1 cellular context compared by ENCODE assay signal in genomic region chr15:101652098-101652782, GRCh38.
TF ChIP-seq lines count a peak whose summit lies in the region.

TM2D3 (minus strand) TSS chr15:101652381; CDS start chr15:101652361, 20 bp downstream.

TF ChIP-seq in HepG2, 621 proteins besides CTCF, POLR2A, EP300 and RAD21 (continued from another document and continues in another):
- TF ChIP-seq CREBL2 (CRISPR knock-in tag; IDR thresholded peaks at IDR 0.05; ENCODE audit: borderline replicate concordance): peak; percentile 66; the same call in 1 of the 2 replicates
- TF ChIP-seq KLF9 (CRISPR knock-in tag; IDR thresholded peaks at IDR 0.05; ENCODE audit: low read depth): 0 out of 2 replicates have a peak, but pooled peaks have one; percentile 68
- TF ChIP-seq MNT (IDR thresholded peaks at IDR 0.05): peak; percentile 56
- peak; percentile 25; the same call in 1 of the 2 replicates for TF ChIP-seq ZNF362 (CRISPR knock-in tag; IDR thresholded peaks at IDR 0.05; ENCODE audit: borderline replicate concordance)
- no peak for TF ChIP-seq XBP1 (CRISPR knock-in tag; IDR thresholded peaks at IDR 0.05)
- TF ChIP-seq HNF1A (IDR thresholded peaks at IDR 0.05; ENCODE audit: low read depth): no peak
- peak; percentile 50; the same call in 1 of the 2 replicates for TF ChIP-seq HNF1A (CRISPR knock-in tag; IDR thresholded peaks at IDR 0.05; ENCODE audit: borderline replicate concordance)
- peak; percentile 84 for TF ChIP-seq ARNTL (CRISPR knock-in tag; IDR thresholded peaks at IDR 0.05)
- TF ChIP-seq GATA4 (IDR thresholded peaks at IDR 0.05; ENCODE audit: borderline replicate concordance, low read depth): peak; percentile 40; the same call in 1 of the 2 replicates
- TF ChIP-seq GTF3A (CRISPR knock-in tag; conservative IDR thresholded peaks at IDR 0.05): peak; percentile 17; the same call in 1 of the 2 replicates
- peak; percentile 90 for TF ChIP-seq MAX (IDR thresholded peaks at IDR 0.05)
- 0 out of 2 replicates have a peak, but pooled peaks have one; percentile 44 for TF ChIP-seq TP53 (CRISPR knock-in tag; conservative IDR thresholded peaks at IDR 0.05)
- peak; percentile 61 for TF ChIP-seq MXD1 (CRISPR knock-in tag; IDR thresholded peaks at IDR 0.05)
- TF ChIP-seq ZNF577 (CRISPR knock-in tag; IDR thresholded peaks at IDR 0.05; ENCODE audit: borderline replicate concordance, low read depth): no peak
- TF ChIP-seq TCF12 (IDR thresholded peaks at IDR 0.05): no peak
- peak; percentile 91 for TF ChIP-seq TCF12 (CRISPR knock-in tag; IDR thresholded peaks at IDR 0.05)
- no peak for TF ChIP-seq ONECUT2 (CRISPR knock-in tag; IDR thresholded peaks at IDR 0.05)
- TF ChIP-seq MXD4 (CRISPR knock-in tag; IDR thresholded peaks at IDR 0.05): peak; percentile 95
- TF ChIP-seq NR3C1 (CRISPR knock-in tag; IDR thresholded peaks at IDR 0.05): no peak
- no peak for TF ChIP-seq ZNF646 (CRISPR knock-in tag; IDR thresholded peaks at IDR 0.05)
- 0 out of 2 replicates have a peak, but pooled peaks have one; percentile 34 for TF ChIP-seq HOXD1 (CRISPR knock-in tag; IDR thresholded peaks at IDR 0.05)
- TF ChIP-seq ZNF564 (CRISPR knock-in tag; IDR thresholded peaks at IDR 0.05): peak; percentile 89
- TF ChIP-seq ZNF234 (CRISPR knock-in tag; conservative IDR thresholded peaks at IDR 0.05): peak; percentile 77; the same call in 1 of the 2 replicates
- TF ChIP-seq MED8 (CRISPR knock-in tag; IDR thresholded peaks at IDR 0.05; ENCODE audit: insufficient replicate concordance): peak; percentile 71
- TF ChIP-seq SMARCC2 (IDR thresholded peaks at IDR 0.05): no peak
- no peak for TF ChIP-seq SOX13 (IDR thresholded peaks at IDR 0.05)
- peak in 1 of 2 experiments; percentile 29; a peak in 2 of 4 replicates for TF ChIP-seq SOX13 (CRISPR knock-in tag; conservative IDR thresholded peaks at IDR 0.05 in 1 of 2, IDR thresholded peaks at IDR 0.05 in 1 of 2)
- no peak for TF ChIP-seq HNRNPL (IDR thresholded peaks at IDR 0.05; ENCODE audit: low read depth, low read length)
- TF ChIP-seq ZNF780A (CRISPR knock-in tag; IDR thresholded peaks at IDR 0.05): 0 out of 2 replicates have a peak, but pooled peaks have one; percentile 6
- TF ChIP-seq ZNF431 (CRISPR knock-in tag; IDR thresholded peaks at IDR 0.05; ENCODE audit: borderline replicate concordance, low read depth): 0 out of 2 replicates have a peak, but pooled peaks have one; percentile 35
- no peak for TF ChIP-seq HOXA7 (CRISPR knock-in tag; IDR thresholded peaks at IDR 0.05)
- peak; percentile 99 for TF ChIP-seq ZNF451 (CRISPR knock-in tag; IDR thresholded peaks at IDR 0.05)
- TF ChIP-seq ZBED4 (CRISPR knock-in tag; IDR thresholded peaks at IDR 0.05; ENCODE audit: borderline replicate concordance): peak; percentile 89; the same call in 1 of the 2 replicates
- peak; percentile 85 for TF ChIP-seq POGZ (CRISPR knock-in tag; IDR thresholded peaks at IDR 0.05)
- peak; percentile 39; the same call in 1 of the 2 replicates for TF ChIP-seq ZNF576 (CRISPR knock-in tag; IDR thresholded peaks at IDR 0.05)
- TF ChIP-seq HBP1 (CRISPR knock-in tag; IDR thresholded peaks at IDR 0.05; ENCODE audit: low read depth): peak; percentile 60; the same call in 1 of the 2 replicates
- no peak for TF ChIP-seq TGIF2 (CRISPR knock-in tag; IDR thresholded peaks at IDR 0.05)
- TF ChIP-seq ZNF296 (CRISPR knock-in tag; conservative IDR thresholded peaks at IDR 0.05): peak; percentile 53
- TF ChIP-seq FOXM1 (CRISPR knock-in tag; IDR thresholded peaks at IDR 0.05): no peak
- no peak for TF ChIP-seq ZNF101 (CRISPR knock-in tag; IDR thresholded peaks at IDR 0.05; ENCODE audit: borderline replicate concordance, low read depth)
- TF ChIP-seq NR2F2 (IDR thresholded peaks at IDR 0.05; ENCODE audit: borderline replicate concordance, low read depth): peak; percentile 21; the same call in 1 of the 2 replicates
- TF ChIP-seq ZNF256 (CRISPR knock-in tag; conservative IDR thresholded peaks at IDR 0.05): no peak
- peak; percentile 43 for TF ChIP-seq TAF15 (IDR thresholded peaks at IDR 0.05; ENCODE audit: low read depth, low read length, poor library complexity, severe bottlenecking)
